In genomic region chr7:94642838-94643653, GRCh38 we compare ENCODE assay signal across 22 cellular contexts.
"Had no signal": no experiment of that assay in that cellular context is flagged by ENCODE, and none has a peak within 500 bp of the region (broad histone marks: within the 10 kb centered on the region; RNA-seq: fewer than 3 reads in every experiment).

No MANE protein-coding gene starts in this region.

- H3K36me3 ChIP-seq: heart right ventricle, left lung, ovary, prostate gland, right atrium auricular region, upper lobe of left lung had no signal

- ATAC-seq: activated CD4-positive, alpha-beta T cell treated with anti-CD3 and anti-CD28 coated beads for 36 hours; activated T-cell treated with anti-CD3 and anti-CD28 coated beads, Interleukin-2, amount 50 U/mL, for 4 hours; heart right ventricle; left lung; natural killer cell; stimulated activated naive CD8-positive, alpha-beta T cell treated with anti-CD3 and anti-CD28 coated beads, Interleukin-15, Interleukin-2, amounts not matched to agents 100 U/mL and 50 U/mL, for 24 hours; T-cell had no signal

- H3K27me3 ChIP-seq: heart right ventricle, left lung, ovary, right atrium auricular region, upper lobe of left lung had no signal

- H3K4me1 ChIP-seq: heart right ventricle, left lung, prostate gland, right atrium auricular region, upper lobe of left lung had no signal

- DNase-seq: activated B cell treated with CpG ODN at 0.5 μM for 24 hours; activated CD4-positive, alpha-beta T cell treated with anti-CD3 and anti-CD28 coated beads for 36 hours; activated CD4-positive, alpha-beta T cell treated with anti-CD3 and anti-CD28 coated beads, Interleukin-2, amount 50 U/mL, for 4 hours; activated CD8-positive, alpha-beta memory T cell treated with anti-CD3 and anti-CD28 coated beads for 24 hours; activated CD8-positive, alpha-beta memory T cell treated with anti-CD3 and anti-CD28 coated beads, Interleukin-2, amount 50 U/mL, for 4 hours; activated naive CD4-positive, alpha-beta T cell treated with Interleukin-2 at 50 U/mL for 16 hours; activated naive CD8-positive, alpha-beta T cell treated with anti-CD3 and anti-CD28 coated beads for 36 hours; activated T-cell treated with anti-CD3 and anti-CD28 coated beads, Interleukin-2, amount 50 U/mL, for 4 hours; amniotic stem cell; cortex of kidney; endodermal cell; heart right ventricle; left lung; natural killer cell; ovary; stimulated activated CD4-positive, alpha-beta T cell treated with anti-CD3 and anti-CD28 coated beads, Interleukin-12 subunit alpha, Interleukin-12 subunit beta, amount 100 ng/mL, for 4 hours; stimulated activated CD4-positive, alpha-beta T cell treated with anti-CD3 and anti-CD28 coated beads, Interleukin-4, amount 100 ng/mL, for 4 hours; stimulated activated naive CD8-positive, alpha-beta T cell treated with anti-CD3 and anti-CD28 coated beads, Interleukin-15, Interleukin-2, amounts not matched to agents 100 U/mL and 50 U/mL, for 24 hours; T-cell; upper lobe of left lung had no signal

- H3K4me3 ChIP-seq: heart right ventricle, left lung, ovary, prostate gland, right atrium auricular region, upper lobe of left lung had no signal

- H3K27ac ChIP-seq: heart right ventricle, left lung, ovary, prostate gland, right atrium auricular region, upper lobe of left lung had no signal

- H3K9me3 ChIP-seq: heart right ventricle, left lung, ovary, prostate gland, right atrium auricular region, upper lobe of left lung had no signal
